ENCODE assay signal across 22 cellular contexts in genomic region chr14:101135796-101136742, GRCh38.
DNase-seq lines count a peak whose midpoint lies in the region; ATAC-seq and TF ChIP-seq lines count a peak whose summit lies in the region.
"Had no signal": no experiment of that assay in that cellular context is flagged by ENCODE, and none has a peak within 500 bp of the region (broad histone marks: within the 10 kb centered on the region; RNA-seq: fewer than 3 reads in every experiment).

No MANE protein-coding gene starts in this region.

- WGBS in endodermal cell (ENCODE audit: insufficient coverage in 1 of 2, insufficient read length in 1 of 2), 2 experiments, result 91 to 98% methylated on average over 9 to 10 of the region's 10 CpGs
- no CpG with 5 or more reads among the region's 10 CpGs for WGBS in neuronal stem cell (ENCODE audit: extremely low coverage in 2 of 2, insufficient read length in 2 of 2, insufficient replicate concordance in 1 of 2), 2 donors
- 93% methylated on average over 10 of the region's 10 CpGs for WGBS in smooth muscle cell (ENCODE audit: low lambda C conversion rate)

- no peak overlapping the region for H3K9ac ChIP-seq in endodermal cell (ENCODE audit: extremely low read depth, low read length, poor library complexity, severe bottlenecking)
- H3K9ac ChIP-seq in neuronal stem cell (ENCODE audit: low read depth, low read length, poor library complexity), result no peak overlapping the region
- no peak overlapping the region for H3K9ac ChIP-seq in smooth muscle cell (ENCODE audit: low read depth)

- H2AK5ac ChIP-seq in neuronal stem cell (ENCODE audit: low read depth, low read length), result no peak overlapping the region

- no peak overlapping the region for H2BK5ac ChIP-seq in neuronal stem cell (ENCODE audit: low read length)

- no peak overlapping the region for H2BK12ac ChIP-seq in neuronal stem cell (ENCODE audit: low read length)

- TF ChIP-seq CTCF in endodermal cell (conservative IDR thresholded peaks at IDR 0.05) (no peak), smooth muscle cell (IDR thresholded peaks at IDR 0.05; ENCODE audit: borderline replicate concordance, insufficient read depth, poor library complexity, severe bottlenecking) (no peak)

- H3K9me3 ChIP-seq in endodermal cell (ENCODE audit: control insufficient read depth, low read length) (peaks cover 23% of the 10 kb centered on the region), neuronal stem cell (replicated peaks in 1 of 2; ENCODE audit: control insufficient read depth in 2 of 2, insufficient read depth in 1 of 2, low read depth in 1 of 2, low read length in 2 of 2) (peaks cover 1 to 7% of the 10 kb centered on the region in 2 donors), smooth muscle cell (replicated peaks; ENCODE audit: low read depth) (no peaks in the 10 kb centered on the region)
- H3K9me3 ChIP-seq: pancreas, thyroid gland, vagina had no signal

- H3K4me1 Mint-ChIP-seq in endodermal cell, result peaks cover 18% of the 10 kb centered on the region

- no peaks in the 10 kb centered on the region for H3K36me3 ChIP-seq in endodermal cell (ENCODE audit: control insufficient read depth, insufficient read depth, low read length)
- no peaks in the 10 kb centered on the region for H3K36me3 ChIP-seq in neuronal stem cell (replicated peaks in 1 of 2; ENCODE audit: control insufficient read depth in 2 of 2, insufficient read depth in 2 of 2, low read length in 2 of 2)
- H3K36me3 ChIP-seq in smooth muscle cell (ENCODE audit: low read depth), result no peaks in the 10 kb centered on the region
- H3K36me3 ChIP-seq: left ventricle myocardium inferior, pancreas, thyroid gland, vagina had no signal

- H3K27ac ChIP-seq in endodermal cell (ENCODE audit: low read depth, low read length) (no peak overlapping the region), neuronal stem cell (replicated peaks; ENCODE audit: low read length) (no peak overlapping the region), smooth muscle cell (ENCODE audit: low read depth) (no peak overlapping the region)
- H3K27ac ChIP-seq: C4-2B, left ventricle myocardium inferior, pancreas, thyroid gland, vagina had no signal

- H2AFZ ChIP-seq in neuronal stem cell (ENCODE audit: low read length) (peak overlapping the region; percentile 23), smooth muscle cell (ENCODE audit: low read depth) (no peak overlapping the region)

- peak overlapping the region; percentile 77 for H3K23ac ChIP-seq in neuronal stem cell (ENCODE audit: low read depth, low read length, poor library complexity)

- H3K4me2 ChIP-seq in neuronal stem cell (ENCODE audit: insufficient read depth, low read length, poor library complexity, severe bottlenecking), result no peak overlapping the region
- no peak overlapping the region for H3K4me2 ChIP-seq in smooth muscle cell

- peaks cover 2% of the 10 kb centered on the region for H3K27me3 Mint-ChIP-seq in endodermal cell (ENCODE audit: insufficient read depth)

- no peak overlapping the region for H3K4ac ChIP-seq in neuronal stem cell (ENCODE audit: low read length)

- H3K4me3 ChIP-seq in endodermal cell (ENCODE audit: low read length) (no peak overlapping the region), neuronal stem cell (ENCODE audit: low read length in 2 of 2) (no peak overlapping the region), smooth muscle cell (no peak overlapping the region)
- H3K4me3 ChIP-seq: left ventricle myocardium inferior, pancreas, thyroid gland, vagina had no signal

- no peak overlapping the region for H2BK120ac ChIP-seq in neuronal stem cell (ENCODE audit: low read depth, low read length)

- no peaks in the 10 kb centered on the region for H3K79me1 ChIP-seq in neuronal stem cell (ENCODE audit: low read depth, low read length)

- no peaks in the 10 kb centered on the region for H3K36me3 Mint-ChIP-seq in endodermal cell (ENCODE audit: low read depth)
- H3K36me3 Mint-ChIP-seq: activated naive CD8-positive, alpha-beta T cell had no signal

- H3K27me3 ChIP-seq in endodermal cell (ENCODE audit: control insufficient read depth, insufficient read depth, low read length, poor library complexity, severe bottlenecking) (no peaks in the 10 kb centered on the region), neuronal stem cell (ENCODE audit: control insufficient read depth in 3 of 3, insufficient read depth in 3 of 3, low read depth in 1 of 3, low read length in 3 of 3) (no peaks in the 10 kb centered on the region), smooth muscle cell (ENCODE audit: low read depth) (no peaks in the 10 kb centered on the region)
- H3K27me3 ChIP-seq: pancreas, thyroid gland, vagina had no signal

- no peak overlapping the region for H3K27ac Mint-ChIP-seq in endodermal cell
- H3K27ac Mint-ChIP-seq: activated CD8-positive, alpha-beta T cell treated with anti-CD3 and anti-CD28 coated beads for 36 hours; activated naive CD8-positive, alpha-beta T cell; naive thymus-derived CD8-positive, alpha-beta T cell; T-helper 2 cell treated with Interferon-gamma antibody and Interleukin-4, amounts not matched to agents 5 μg/mL and 100 μg/mL, for 36 hours had no signal

- no peak for ATAC-seq in GM18861 (IDR thresholded peaks at IDR 0.05; ENCODE audit: unreplicated experiment)
- ATAC-seq: activated CD8-positive, alpha-beta T cell treated with anti-CD3 and anti-CD28 coated beads for 36 hours; naive thymus-derived CD8-positive, alpha-beta T cell; pancreas had no signal

- DNase-seq in Ammon's horn (ENCODE audit: low spot score), result peak; percentile 63
- peak; percentile 11 for DNase-seq in D341Med (ENCODE audit: low spot score)
- DNase-seq in endodermal cell, result peak; percentile 30
- no peak for DNase-seq in neuronal stem cell (ENCODE audit: low spot score)
- no peak for DNase-seq in smooth muscle cell (lab: John Stamatoyannopoulos, UW; ENCODE audit: unreplicated experiment)
- no peak for DNase-seq in occipital lobe (lab: John Stamatoyannopoulos, UW)
- DNase-seq: activated CD8-positive, alpha-beta T cell treated with anti-CD3 and anti-CD28 coated beads for 36 hours; DMS79; IMR-90; left ventricle myocardium inferior; NCI-H2107; NCI-H345; pancreas; Right ventricle myocardium superior; stimulated activated CD4-positive, alpha-beta T cell treated with anti-CD3 and anti-CD28 coated beads, Interleukin-1b, Interleukin-23, amount 100 ng/mL, for 48 hours; thyroid gland had no signal

- H3F3A ChIP-seq in smooth muscle cell (ENCODE audit: low read depth), result no peaks in the 10 kb centered on the region

- H3K14ac ChIP-seq in neuronal stem cell (ENCODE audit: low read length), result peak overlapping the region; percentile 21

- no peak overlapping the region for H4K8ac ChIP-seq in neuronal stem cell (ENCODE audit: low read depth, low read length)

- H3K18ac ChIP-seq in neuronal stem cell (ENCODE audit: low read length), result peak overlapping the region; percentile 63

- no peak overlapping the region for H3K4me3 Mint-ChIP-seq in endodermal cell
- H3K4me3 Mint-ChIP-seq: activated CD8-positive, alpha-beta T cell treated with anti-CD3 and anti-CD28 coated beads for 36 hours; activated naive CD8-positive, alpha-beta T cell; naive thymus-derived CD8-positive, alpha-beta T cell; T-helper 2 cell treated with Interferon-gamma antibody and Interleukin-4, amounts not matched to agents 5 μg/mL and 100 μg/mL, for 36 hours had no signal

- no peaks in the 10 kb centered on the region for H3K79me2 ChIP-seq in smooth muscle cell (ENCODE audit: low read depth)

- peaks cover 22% of the 10 kb centered on the region for H3K9me3 Mint-ChIP-seq in endodermal cell
- H3K9me3 Mint-ChIP-seq: T-helper 2 cell treated with Interferon-gamma antibody and Interleukin-4, amounts not matched to agents 5 μg/mL and 100 μg/mL, for 36 hours had no signal

- H3K4me1 ChIP-seq in endodermal cell (ENCODE audit: control insufficient read depth, insufficient read depth, low read length) (peaks cover 11% of the 10 kb centered on the region), neuronal stem cell (ENCODE audit: control insufficient read depth in 2 of 2, insufficient read depth in 1 of 2, low read depth in 1 of 2, low read length in 2 of 2) (peaks cover 0 to 3% of the 10 kb centered on the region in 2 donors), smooth muscle cell (ENCODE audit: low read depth) (no peaks in the 10 kb centered on the region)
- H3K4me1 ChIP-seq: left ventricle myocardium inferior, pancreas, thyroid gland, vagina had no signal

- H4K91ac ChIP-seq in neuronal stem cell (ENCODE audit: low read depth, low read length, poor library complexity), result no peak overlapping the region

- H4K20me1 ChIP-seq in smooth muscle cell (ENCODE audit: low read depth), result no peaks in the 10 kb centered on the region

- peak overlapping the region; percentile 16 for H2BK15ac ChIP-seq in neuronal stem cell (ENCODE audit: low read length)

Comparison
In these comparisons a context has a peak if more than half of its experiments do, and no peak if none do; other contexts are left out.
1. DNase-seq: peak in Ammon's horn (single experiment), D341Med (single experiment) and endodermal cell (single experiment); none in neuronal stem cell (single experiment), smooth muscle cell (single experiment) and occipital lobe (single experiment).